Comparison of ENCODE assay signal across 21 cellular contexts in genomic region chrX:50818986-50819385, GRCh38.
"Had no signal": no experiment of that assay in that cellular context is flagged by ENCODE, and none has a peak within 500 bp of the region (broad histone marks: within the 10 kb centered on the region; RNA-seq: fewer than 3 reads in every experiment).

No MANE protein-coding gene starts in this region.

- ATAC-seq: gastrocnemius medialis; heart right ventricle; left cardiac atrium; pancreas; right cardiac atrium; stimulated activated memory B cell treated with anti-CD40 and anti-IgM and Interleukin-4, amounts not matched to agents 10 μg/mL and 1 μg/mL and 100 μg/mL, for 72 hours had no signal

- H3K4me3 ChIP-seq: colonic mucosa, gastrocnemius medialis, heart right ventricle, left ventricle myocardium inferior, lung, pancreas, tibial artery, upper lobe of left lung, uterus had no signal

- DNase-seq: colonic mucosa; dermis blood vessel endothelial cell; endodermal cell; erythroblast; gastrocnemius medialis; heart right ventricle; left cardiac atrium; left ventricle myocardium inferior; mesendoderm; naive B cell; occipital lobe; pancreas; right cardiac atrium; stimulated activated CD4-positive, alpha-beta T cell treated with anti-CD3 and anti-CD28 coated beads, Interleukin-4, amount 100 ng/mL, for 1 hour; tibial artery; upper lobe of left lung; uterus had no signal

- H3K4me1 ChIP-seq: colonic mucosa, gastrocnemius medialis, heart right ventricle, left ventricle myocardium inferior, pancreas, tibial artery, uterus had no signal

- H3K27me3 ChIP-seq: colonic mucosa, tibial artery, upper lobe of left lung, uterus had no signal

- H3K9me3 ChIP-seq: colonic mucosa, gastrocnemius medialis, heart right ventricle, left ventricle myocardium inferior, pancreas, tibial artery, upper lobe of left lung, uterus had no signal

- H3K27ac ChIP-seq: colonic mucosa, gastrocnemius medialis, heart right ventricle, left ventricle myocardium inferior, pancreas, tibial artery, upper lobe of left lung, uterus had no signal

- H3K36me3 ChIP-seq: colonic mucosa, gastrocnemius medialis, heart right ventricle, left ventricle myocardium inferior, pancreas, tibial artery, upper lobe of left lung, uterus had no signal

- FAIRE-seq: endothelial cell of umbilical vein, keratinocyte had no signal
